Comparison of ENCODE assay signal across 10 cellular contexts in genomic region chr1:244445320-244446181, GRCh38. TPM values are rescaled to one million over a fixed set of nuclear protein-coding genes. Genes with fewer than 3 reads are reported as not detected.
DNase-seq lines count a peak whose midpoint lies in the region; ATAC-seq, FAIRE-seq and TF ChIP-seq lines count a peak whose summit lies in the region.
"Had no signal": no experiment of that assay in that cellular context is flagged by ENCODE, and none has a peak within 500 bp of the region (broad histone marks: within the 10 kb centered on the region; RNA-seq: fewer than 3 reads in every experiment).

No MANE protein-coding gene starts in this region.

- TF ChIP-seq POLR2A in right lobe of liver (IDR thresholded peaks at IDR 0.05) (no peak), HepG2 (IDR thresholded peaks at IDR 0.05; ENCODE audit: insufficient read depth in 1 of 2, low read depth in 2 of 2, low read length in 2 of 2) (no peak)

- no peak for DNase-seq in right lobe of liver
- no peak for DNase-seq in HepG2 (ENCODE audit: low spot score)
- DNase-seq in mammary epithelial cell, result no peak
- peak; percentile 30 for DNase-seq in midbrain (lab: John Stamatoyannopoulos, UW)
- DNase-seq in aorta, result no peak
- no peak for DNase-seq in WERI-Rb-1
- DNase-seq in activated gamma-delta T cell (lab: John Stamatoyannopoulos, UW), result no peak
- DNase-seq: DMS53 had no signal

- POLR2A ChIA-PET in HepG2 (lab: Yijun Ruan, JAX), result no interaction called here

- no peak for TF ChIP-seq CTCF in right lobe of liver (IDR thresholded peaks at IDR 0.05)
- TF ChIP-seq CTCF in HepG2 (CRISPR knock-in tag; IDR thresholded peaks at IDR 0.05), result no peak
- no peak for TF ChIP-seq CTCF in mammary epithelial cell (conservative IDR thresholded peaks at IDR 0.05 in 1 of 2, IDR thresholded peaks at IDR 0.05 in 1 of 2; ENCODE audit: extremely low read depth in 1 of 2, insufficient read depth in 1 of 2, low read depth in 1 of 2, low read length in 2 of 2)
- no peak for TF ChIP-seq CTCF in WERI-Rb-1 (IDR thresholded peaks at IDR 0.05; ENCODE audit: low read depth, low read length)

- H3K4me1 ChIP-seq in right lobe of liver (peaks cover 0 to 8% (median 6%) of the 10 kb centered on the region in 4 donors), HepG2 (ENCODE audit: insufficient read depth, low read length) (peaks cover 63% of the 10 kb centered on the region), mammary epithelial cell (ENCODE audit: insufficient read depth, low read length) (peaks cover 29% of the 10 kb centered on the region), aorta (ENCODE audit: control insufficient read depth in 1 of 2, insufficient read depth in 2 of 2, low read length in 2 of 2) (peaks cover 5 to 11% of the 10 kb centered on the region in 2 donors)

- H4K20me1 ChIP-seq in HepG2 (ENCODE audit: insufficient read depth, low read length) (no peaks in the 10 kb centered on the region), mammary epithelial cell (ENCODE audit: insufficient read depth, low read length) (no peaks in the 10 kb centered on the region)

- H3K79me2 ChIP-seq in HepG2 (ENCODE audit: insufficient read depth, low read length) (peaks cover 85% of the 10 kb centered on the region), mammary epithelial cell (ENCODE audit: insufficient read depth, low read length) (peaks cover 92% of the 10 kb centered on the region)

- ATAC-seq in right lobe of liver (no peak), HepG2 (no peak), aorta (ENCODE audit: low FRiP score) (peak; percentile 29), GM19023 (IDR thresholded peaks at IDR 0.05; ENCODE audit: unreplicated experiment) (no peak)
- ATAC-seq: activated CD4-positive, CD25-positive, alpha-beta regulatory T cell treated with anti-CD3 and anti-CD28 coated beads, Interleukin-2, amount 50 U/mL, for 24 hours had no signal

- BruUV-seq in HepG2 (replicated peaks; lab: Mats Ljungman, UMichigan), result no TSS peak
- no TSS peak for BruUV-seq in mammary epithelial cell (replicated peaks; lab: Mats Ljungman, UMichigan)

- TF ChIP-seq EP300 in HepG2 (IDR thresholded peaks at IDR 0.05; ENCODE audit: low read depth in 2 of 2, low read length in 2 of 2) (no peak), HepG2 (CRISPR knock-in tag; IDR thresholded peaks at IDR 0.05; ENCODE audit: borderline replicate concordance) (no peak)

- 71% methylated on average over 2 of the region's 2 CpGs for WGBS in right lobe of liver (ENCODE audit: insufficient coverage, low coverage, low lambda C conversion rate, missing lambda C conversion rate)
- 90% methylated on average over 2 of the region's 2 CpGs for WGBS in HepG2 (ENCODE audit: low lambda C conversion rate)
- WGBS in mammary epithelial cell (ENCODE audit: low coverage, missing lambda C conversion rate), result 58% methylated on average over 2 of the region's 2 CpGs
- 28 to 35% methylated on average over 2 of the region's 2 CpGs for WGBS in aorta, 2 donors

- no peak overlapping the region for H3K4me2 ChIP-seq in HepG2 (ENCODE audit: low read depth, low read length)
- H3K4me2 ChIP-seq in mammary epithelial cell (ENCODE audit: insufficient read depth, low read depth, low read length), result peak overlapping the region; percentile 56

- dilution Hi-C loops in mammary epithelial cell (cut with HindIII; ENCODE audit: low sequenced_read_pairs), result loop anchor here (5.0 kb wide), 1 partner anchor 48 kb away; no protein-coding TSS in a partner anchor

- H3K9me3 ChIP-seq in right lobe of liver, result no peaks in the 10 kb centered on the region
- no peaks in the 10 kb centered on the region for H3K9me3 ChIP-seq in HepG2 (ENCODE audit: low read length)
- H3K9me3 ChIP-seq in mammary epithelial cell (replicated peaks; ENCODE audit: insufficient read depth, low read length), result no peaks in the 10 kb centered on the region
- no peaks in the 10 kb centered on the region for H3K9me3 ChIP-seq in aorta (ENCODE audit: control insufficient read depth, low read length)
- no peaks in the 10 kb centered on the region for H3K9me3 ChIP-seq in WERI-Rb-1 (ENCODE audit: severe bottlenecking)

- H3K4me3 ChIP-seq in right lobe of liver (no peak overlapping the region), HepG2 (replicated peaks in 1 of 3; ENCODE audit: insufficient read depth in 1 of 3, low read depth in 2 of 3, low read length in 3 of 3) (no peak overlapping the region), mammary epithelial cell (replicated peaks in 1 of 3; ENCODE audit: insufficient read depth in 1 of 3, low read depth in 2 of 3, low read length in 3 of 3) (no peak overlapping the region), aorta (ENCODE audit: low read length in 2 of 2) (no peak overlapping the region), WERI-Rb-1 (ENCODE audit: low read depth, low read length) (no peak overlapping the region)

- H2AFZ ChIP-seq in HepG2 (ENCODE audit: low read length) (no peak overlapping the region), mammary epithelial cell (ENCODE audit: low read depth, low read length) (no peak overlapping the region)

- H3K27ac ChIP-seq in right lobe of liver, result peak overlapping the region in 2 of 3 donors; percentile 6 to 24
- no peak overlapping the region for H3K27ac ChIP-seq in HepG2 (ENCODE audit: extremely low read length, insufficient read depth, low read length)
- peak overlapping the region; percentile 1 for H3K27ac ChIP-seq in mammary epithelial cell (ENCODE audit: insufficient read depth, low read depth, low read length)
- peak overlapping the region; percentile 94 to 95 for H3K27ac ChIP-seq in aorta (ENCODE audit: low read depth in 1 of 2, low read length in 2 of 2)
- H3K27ac ChIP-seq in WERI-Rb-1, result no peak overlapping the region

- intact Hi-C loops in right lobe of liver (cut with DNase I), result no loop called here
- intact Hi-C loops in HepG2 (cut with micrococcal nuclease; ENCODE audit: unreplicated experiment), result loop anchor here (5.0 kb wide), 1 partner anchor 1188 kb away; the partner anchor contains the start of genes CEP170 and SDCCAG8
- intact Hi-C loops in mammary epithelial cell (cut with micrococcal nuclease), result no loop called here
- intact Hi-C loops in aorta (cut with DNase I), result loop anchor here in 1 of 2 donors (10.0 kb wide), 1 partner anchor 141 kb away; no protein-coding TSS in a partner anchor

- H3K27me3 ChIP-seq in right lobe of liver (no peaks in the 10 kb centered on the region), HepG2 (ENCODE audit: control insufficient read depth in 1 of 2, insufficient read depth in 2 of 2, low read length in 2 of 2) (no peaks in the 10 kb centered on the region; a peak in 1 of 5 replicates), mammary epithelial cell (ENCODE audit: insufficient read depth, low read length) (no peaks in the 10 kb centered on the region), aorta (ENCODE audit: control insufficient read depth in 1 of 2, insufficient read depth in 2 of 2, low read length in 1 of 2) (no peaks in the 10 kb centered on the region), WERI-Rb-1 (ENCODE audit: insufficient read depth, low read depth, severe bottlenecking) (no peaks in the 10 kb centered on the region)

- H3K36me3 ChIP-seq in right lobe of liver (no peaks in the 10 kb centered on the region), HepG2 (replicated peaks in 1 of 2; ENCODE audit: control insufficient read depth in 1 of 2, insufficient read depth in 2 of 2, low read length in 2 of 2) (peaks cover 0 to 1% of the 10 kb centered on the region in 2 experiments; a peak in 3 of 5 replicates), mammary epithelial cell (ENCODE audit: insufficient read depth, low read length) (peaks cover 3% of the 10 kb centered on the region), aorta (ENCODE audit: control insufficient read depth in 1 of 2, insufficient read depth in 2 of 2, low read length in 1 of 2) (peaks cover 0 to 1% of the 10 kb centered on the region in 2 donors), WERI-Rb-1 (peaks cover 3% of the 10 kb centered on the region)

- TF ChIP-seq RAD21 in HepG2 (CRISPR knock-in tag; IDR thresholded peaks at IDR 0.05), result no peak

- no peak for FAIRE-seq in HepG2 (lab: Jason Lieb, UNC)

- in situ Hi-C loops in HepG2 (cut with HindIII; ENCODE audit: extremely low pct_ligation_motif_present, low pct_unique_long_range_greater_than_20kb) (no loop called here), mammary epithelial cell (cut with MboI; ENCODE audit: low sequenced_read_pairs in 2 of 2) (no loop called here)

- CTCF ChIA-PET in HepG2 (lab: Yijun Ruan, JAX; ENCODE audit: low intra/inter-chr PET ratio, low total read pairs), result no interaction called here
- CTCF ChIA-PET in mammary epithelial cell (lab: Charles Lee; ENCODE audit: low non-redundant PET), result no interaction called here

- H3K9ac ChIP-seq in HepG2 (ENCODE audit: insufficient read depth, low read depth, low read length) (no peak overlapping the region), mammary epithelial cell (ENCODE audit: insufficient read depth, low read length) (no peak overlapping the region)

RNA-seq across cellular contexts. Expression of gene ADSS2, which starts 6.2 kb away (rescaled TPM):
- total RNA-seq in right lobe of liver, result 10 to 100 TPM in 5 of 6 experiments, 1 to 10 TPM in 1; 9.8 to 16.1 (median 14.5) TPM
- total RNA-seq in HepG2 (2016; rRNA removed; fragmentation: Illumina TruSeq; extraction: Trizol), result 43.4 and 63.3 TPM in 2 replicates
- total RNA-seq in HepG2 (2016; cell fraction: cytosol; rRNA removed; fragmentation: Illumina TruSeq; extraction: Trizol; ENCODE audit: low read depth), result 11.6 and 14.5 TPM in 2 replicates
- total RNA-seq in HepG2 (2016; cell fraction: insoluble cytoplasmic fraction; rRNA removed; fragmentation: Illumina TruSeq; extraction: Trizol), result 47.0 and 64.0 TPM in 2 replicates
- 23.6 and 26.8 TPM in 2 replicates for total RNA-seq in HepG2 (2016; cell fraction: membrane; rRNA removed; fragmentation: Illumina TruSeq; extraction: Trizol)
- total RNA-seq in HepG2 (2016; cell fraction: nucleus; rRNA removed; fragmentation: Illumina TruSeq; extraction: Trizol), result 27.5 and 30.7 TPM in 2 replicates
- 11.7 and 15.1 TPM in 2 replicates for polyA plus RNA-seq in HepG2 (2011; rRNA removed)
- polyA plus RNA-seq in HepG2 (2011; cell fraction: cytosol; rRNA removed), result 7.7 and 10.1 TPM in 2 replicates
- 5.4 and 8.1 TPM in 2 replicates for polyA plus RNA-seq in HepG2 (2011; cell fraction: nucleus; rRNA removed)
- 21.7 and 29.2 TPM in 2 replicates for polyA plus RNA-seq in HepG2 (2012)
- polyA plus RNA-seq in HepG2 (2016; cell fraction: cytosol; fragmentation: Illumina TruSeq; extraction: Trizol; ENCODE audit: low read depth), result 5.4 and 6.0 TPM in 2 replicates
- polyA plus RNA-seq in HepG2 (2016; cell fraction: insoluble cytoplasmic fraction; fragmentation: Illumina TruSeq; extraction: Trizol; ENCODE audit: low read depth), result 54.5 and 59.4 TPM in 2 replicates
- polyA plus RNA-seq in HepG2 (2016; cell fraction: membrane; fragmentation: Illumina TruSeq; extraction: Trizol; ENCODE audit: low read depth), result 12.4 and 14.9 TPM in 2 replicates
- polyA plus RNA-seq in HepG2 (2016; cell fraction: nucleus; fragmentation: Illumina TruSeq; extraction: Trizol; ENCODE audit: insufficient read depth, low read depth), result 30.0 and 30.6 TPM in 2 replicates
- polyA minus RNA-seq in HepG2 (2011; rRNA and poly(A)+ RNA removed; ENCODE audit: low replicate concordance), result 6.8 and 9.4 TPM in 2 replicates
- polyA minus RNA-seq in HepG2 (2011; cell fraction: cytosol; rRNA and poly(A)+ RNA removed), result 14.9 and 15.1 TPM in 2 replicates
- polyA minus RNA-seq in HepG2 (2011; cell fraction: nucleus; rRNA and poly(A)+ RNA removed), result 27.2 and 30.6 TPM in 2 replicates
- 10 to 100 TPM; 40.2 to 47.6 TPM for total RNA-seq in mammary epithelial cell
- polyA plus RNA-seq in mammary epithelial cell, result 25.3 TPM
- polyA minus RNA-seq in mammary epithelial cell, result 11.7 TPM
- total RNA-seq in aorta, result 10 to 100 TPM; 34.4 to 44.2 TPM
- polyA plus RNA-seq in aorta, result 10 to 100 TPM; 22.7 to 32.6 TPM

RNA-seq across cellular contexts. Expression of gene CATSPERE, which starts 15.5 kb away (rescaled TPM):
- total RNA-seq in right lobe of liver, result 1 to 10 TPM in 2 of 6 experiments, under 1 TPM in 4; 0.31 to 1.3 (median 0.70) TPM
- total RNA-seq in HepG2 (2016; rRNA removed; fragmentation: Illumina TruSeq; extraction: Trizol), result 0.15 and 0.51 TPM in 2 replicates
- total RNA-seq in HepG2 (2016; cell fraction: cytosol; rRNA removed; fragmentation: Illumina TruSeq; extraction: Trizol; ENCODE audit: low read depth), result 0.81 and 1.5 TPM in 2 replicates
- total RNA-seq in HepG2 (2016; cell fraction: insoluble cytoplasmic fraction; rRNA removed; fragmentation: Illumina TruSeq; extraction: Trizol), result 0.07 and 0.39 TPM in 2 replicates
- total RNA-seq in HepG2 (2016; cell fraction: membrane; rRNA removed; fragmentation: Illumina TruSeq; extraction: Trizol), result 0.76 and 1.1 TPM in 2 replicates
- 0.94 and 1.4 TPM in 2 replicates for total RNA-seq in HepG2 (2016; cell fraction: nucleus; rRNA removed; fragmentation: Illumina TruSeq; extraction: Trizol)
- 0.26 and 0.34 TPM in 2 replicates for polyA plus RNA-seq in HepG2 (2011; rRNA removed)
- 0.01 and 0.12 TPM in 2 replicates for polyA plus RNA-seq in HepG2 (2011; cell fraction: cytosol; rRNA removed)
- polyA plus RNA-seq in HepG2 (2011; cell fraction: nucleus; rRNA removed), result 0.90 and 1.5 TPM in 2 replicates
- polyA plus RNA-seq in HepG2 (2012), result 0.21 and 0.31 TPM in 2 replicates
- not detected in 2 replicates for polyA plus RNA-seq in HepG2 (2016; cell fraction: cytosol; fragmentation: Illumina TruSeq; extraction: Trizol; ENCODE audit: low read depth)
- not detected in 2 replicates for polyA plus RNA-seq in HepG2 (2016; cell fraction: insoluble cytoplasmic fraction; fragmentation: Illumina TruSeq; extraction: Trizol; ENCODE audit: low read depth)
- polyA plus RNA-seq in HepG2 (2016; cell fraction: membrane; fragmentation: Illumina TruSeq; extraction: Trizol; ENCODE audit: low read depth), result not detected in 2 replicates
- polyA plus RNA-seq in HepG2 (2016; cell fraction: nucleus; fragmentation: Illumina TruSeq; extraction: Trizol; ENCODE audit: insufficient read depth, low read depth), result 0.64 and 1.1 TPM in 2 replicates
- polyA minus RNA-seq in HepG2 (2011; rRNA and poly(A)+ RNA removed; ENCODE audit: low replicate concordance), result 1.4 TPM in 2 replicates
- polyA minus RNA-seq in HepG2 (2011; cell fraction: cytosol; rRNA and poly(A)+ RNA removed), result not detected in 2 replicates
- 2.1 and 2.3 TPM in 2 replicates for polyA minus RNA-seq in HepG2 (2011; cell fraction: nucleus; rRNA and poly(A)+ RNA removed)
- total RNA-seq in mammary epithelial cell, result 1 to 10 TPM; 1.2 to 1.3 TPM
- 0.06 TPM for polyA plus RNA-seq in mammary epithelial cell
- polyA minus RNA-seq in mammary epithelial cell, result not detected
- 1 to 10 TPM; 2.0 to 2.2 TPM for total RNA-seq in aorta
- under 1 TPM; 0.18 to 0.63 TPM for polyA plus RNA-seq in aorta

Comparison
In these comparisons a context has a peak if more than half of its experiments do, and no peak if none do; other contexts are left out.
1. H3K27ac ChIP-seq: peak in right lobe of liver (2 of 3), mammary epithelial cell (single experiment) and aorta (2 of 2); none in HepG2 (single experiment) and WERI-Rb-1 (single experiment).